In genomic region chr1:9534953-9535352, GRCh38 we compare ENCODE assay signal across 9 cellular contexts.
"Had no signal": no experiment of that assay in that cellular context is flagged by ENCODE, and none has a peak within 500 bp of the region (broad histone marks: within the 10 kb centered on the region; RNA-seq: fewer than 3 reads in every experiment).

No MANE protein-coding gene starts in this region.

- H3K4me3 ChIP-seq: GM23248, GM23338, HAP-1 had no signal

- H3K27ac ChIP-seq: GM23248 had no signal

- H3K9ac ChIP-seq: GM23248 had no signal

- ATAC-seq: GM23338, HCT116 had no signal

- DNase-seq: GM23248, GOT3, H7, H9, HCEC 1CT, HFFc6 had no signal

- H3K9me3 ChIP-seq: HAP-1 had no signal
